ENCODE assay signal across 8 cellular contexts in genomic region chr7:143240323-143241168, GRCh38. TPM values are rescaled to one million over a fixed set of nuclear protein-coding genes. Genes with fewer than 3 reads are reported as not detected.
DNase-seq lines count a peak whose midpoint lies in the region; ATAC-seq, FAIRE-seq and TF ChIP-seq lines count a peak whose summit lies in the region.

No MANE protein-coding gene starts in this region.

- H3K9me3 Mint-ChIP-seq in natural killer cell treated with Interleukin-12 subunit alpha and Interleukin-12 subunit beta and Interleukin-15 and Interleukin-18, amount 100 ng/mL, for 72 hours = peaks cover 9% of the 10 kb centered on the region

- DNase-seq in D721Med (ENCODE audit: insufficient read length, low spot score) (no peak), GM20000 (ENCODE audit: low spot score) (peak; percentile 56), HS-5 (ENCODE audit: low read depth) (peak; percentile 41), NT2/D1 (ENCODE audit: low read depth, low spot score) (peak; percentile 70), activated T-cell treated with anti-CD3 and anti-CD28 coated beads for 1 hour (ENCODE audit: low read depth) (peak; percentile 52), esophagus squamous epithelium (lab: John Stamatoyannopoulos, UW) (no peak)
- DNase-seq in natural killer cell treated with Interleukin-12 subunit alpha and Interleukin-12 subunit beta and Interleukin-15 and Interleukin-18, amount 100 ng/mL, for 72 hours (ENCODE audit: low spot score) = peak; percentile 73
- peak; percentile 63 for DNase-seq in stimulated activated naive CD8-positive, alpha-beta T cell treated with anti-CD3 and anti-CD28 coated beads, Interleukin-15, Interleukin-2, amounts not matched to agents 100 U/mL and 50 U/mL, for 24 hours

- H3K4me3 Mint-ChIP-seq in natural killer cell treated with Interleukin-12 subunit alpha and Interleukin-12 subunit beta and Interleukin-15 and Interleukin-18, amount 100 ng/mL, for 72 hours = no peak overlapping the region

- H3K27ac ChIP-seq in esophagus squamous epithelium = peak overlapping the region in 2 of 4 donors; percentile 40 to 72

- ATAC-seq in natural killer cell treated with Interleukin-12 subunit alpha and Interleukin-12 subunit beta and Interleukin-15 and Interleukin-18, amount 100 ng/mL, for 72 hours = peak; percentile 80 to 85
- peak; percentile 84 for ATAC-seq in stimulated activated naive CD8-positive, alpha-beta T cell treated with anti-CD3 and anti-CD28 coated beads, Interleukin-15, Interleukin-2, amounts not matched to agents 100 U/mL and 50 U/mL, for 24 hours

- intact Hi-C loops in esophagus squamous epithelium (cut with DNase I) = loop anchor here (5.0 kb wide), 2 partner anchors 62 to 177 kb away; no protein-coding TSS in a partner anchor

- 11 to 12% methylated on average over 8 of the region's 8 CpGs for WGBS in esophagus squamous epithelium, 2 donors

- no peak for TF ChIP-seq POLR2A in esophagus squamous epithelium (IDR thresholded peaks at IDR 0.05)

- H3K36me3 Mint-ChIP-seq in natural killer cell treated with Interleukin-12 subunit alpha and Interleukin-12 subunit beta and Interleukin-15 and Interleukin-18, amount 100 ng/mL, for 72 hours = peaks cover 18% of the 10 kb centered on the region

- peaks cover 24 to 31% of the 10 kb centered on the region in 2 donors for H3K27me3 Mint-ChIP-seq in natural killer cell treated with Interleukin-12 subunit alpha and Interleukin-12 subunit beta and Interleukin-15 and Interleukin-18, amount 100 ng/mL, for 72 hours

- H3K9me3 ChIP-seq in NT2/D1 (ENCODE audit: insufficient read depth, low read length) (peaks cover 23% of the 10 kb centered on the region), esophagus squamous epithelium (peaks cover 0 to 20% (median 0%) of the 10 kb centered on the region in 3 donors)

- H3K36me3 ChIP-seq in NT2/D1 (ENCODE audit: insufficient read depth, insufficient read length, low read length) (no peaks in the 10 kb centered on the region), esophagus squamous epithelium (no peaks in the 10 kb centered on the region)

- H3K4me1 ChIP-seq in NT2/D1 (ENCODE audit: insufficient read depth, insufficient read length) (no peaks in the 10 kb centered on the region), esophagus squamous epithelium (peaks cover 0 to 11% (median 2%) of the 10 kb centered on the region in 3 donors)

- H3K4me1 Mint-ChIP-seq in natural killer cell treated with Interleukin-12 subunit alpha and Interleukin-12 subunit beta and Interleukin-15 and Interleukin-18, amount 100 ng/mL, for 72 hours (ENCODE audit: low read depth in 2 of 2) = peaks cover 8 to 28% of the 10 kb centered on the region in 2 donors

- H3K4me3 ChIP-seq in NT2/D1 (ENCODE audit: insufficient read length, low read depth) = no peak overlapping the region
- no peak overlapping the region for H3K4me3 ChIP-seq in esophagus squamous epithelium

- H3K9ac ChIP-seq in NT2/D1 (ENCODE audit: insufficient read length, low read depth) = no peak overlapping the region

- no peaks in the 10 kb centered on the region for H3K27me3 ChIP-seq in NT2/D1 (ENCODE audit: insufficient read depth, insufficient read length)
- H3K27me3 ChIP-seq in esophagus squamous epithelium = peaks cover 0 to 4% (median 0%) of the 10 kb centered on the region in 4 donors

- FAIRE-seq in D721Med (lab: Jason Lieb, UNC) = no peak

- TF ChIP-seq CTCF in D721Med (IDR thresholded peaks at IDR 0.05; ENCODE audit: insufficient read depth, missing control alignments) (peak; percentile 82), GM20000 (IDR thresholded peaks at IDR 0.05; ENCODE audit: extremely low read depth, missing control alignments) (peak; percentile 81), esophagus squamous epithelium (IDR thresholded peaks at IDR 0.05) (peak; percentile 86 to 92 (median 90))

- H3K27ac Mint-ChIP-seq in natural killer cell treated with Interleukin-12 subunit alpha and Interleukin-12 subunit beta and Interleukin-15 and Interleukin-18, amount 100 ng/mL, for 72 hours = peak overlapping the region in 1 of 2 donors; percentile 17

RNA-seq across cellular contexts. Expression of gene TAS2R40, which starts 18.7 kb away (rescaled TPM):
- total RNA-seq in esophagus squamous epithelium = not detected
- not detected for total RNA-seq in natural killer cell treated with Interleukin-12 subunit alpha and Interleukin-12 subunit beta and Interleukin-15 and Interleukin-18, amount 100 ng/mL, for 72 hours

RNA-seq across cellular contexts. Expression of gene GSTK1, which starts 22.7 kb away (rescaled TPM):
- 100 to 1,000 TPM in 3 of 4 donors, 10 to 100 TPM in 1; 96.2 to 166 (median 149) TPM for total RNA-seq in esophagus squamous epithelium
- 100 to 1,000 TPM; 133 to 233 TPM for total RNA-seq in natural killer cell treated with Interleukin-12 subunit alpha and Interleukin-12 subunit beta and Interleukin-15 and Interleukin-18, amount 100 ng/mL, for 72 hours

RNA-seq across cellular contexts. Expression of gene TMEM139, which starts 44.2 kb away (rescaled TPM):
- total RNA-seq in esophagus squamous epithelium = 1 to 10 TPM in 1 of 4 donors, under 1 TPM in 1, not detected in 2; 0.15 to 3.6 TPM
- not detected for total RNA-seq in natural killer cell treated with Interleukin-12 subunit alpha and Interleukin-12 subunit beta and Interleukin-15 and Interleukin-18, amount 100 ng/mL, for 72 hours

RNA-seq across cellular contexts. Expression of gene CASP2, which starts 47.6 kb away (rescaled TPM):
- 10 to 100 TPM in 3 of 4 donors, 1 to 10 TPM in 1; 8.8 to 24.6 (median 12.2) TPM for total RNA-seq in esophagus squamous epithelium
- 10 to 100 TPM; 67.8 to 94.2 TPM for total RNA-seq in natural killer cell treated with Interleukin-12 subunit alpha and Interleukin-12 subunit beta and Interleukin-15 and Interleukin-18, amount 100 ng/mL, for 72 hours

RNA-seq across cellular contexts. Expression of gene TAS2R39, which starts 57.3 kb away (rescaled TPM):
- total RNA-seq in esophagus squamous epithelium = not detected
- total RNA-seq in natural killer cell treated with Interleukin-12 subunit alpha and Interleukin-12 subunit beta and Interleukin-15 and Interleukin-18, amount 100 ng/mL, for 72 hours = not detected

Comparison
In these comparisons a context has a peak if more than half of its experiments do, and no peak if none do; other contexts are left out.
1. DNase-seq: peak in GM20000 (single experiment), HS-5 (single experiment), NT2/D1 (single experiment), activated T-cell treated with anti-CD3 and anti-CD28 coated beads for 1 hour (single experiment), natural killer cell treated with Interleukin-12 subunit alpha and Interleukin-12 subunit beta and Interleukin-15 and Interleukin-18, amount 100 ng/mL, for 72 hours (single experiment) and stimulated activated naive CD8-positive, alpha-beta T cell treated with anti-CD3 and anti-CD28 coated beads, Interleukin-15, Interleukin-2, amounts not matched to agents 100 U/mL and 50 U/mL, for 24 hours (single experiment); none in D721Med (single experiment) and esophagus squamous epithelium (single experiment).
2. Peak in every context shown above with its lines, with median percentiles within 50 percentile points of each other: CTCF ChIP-seq.